In the genomic region with DNA sequence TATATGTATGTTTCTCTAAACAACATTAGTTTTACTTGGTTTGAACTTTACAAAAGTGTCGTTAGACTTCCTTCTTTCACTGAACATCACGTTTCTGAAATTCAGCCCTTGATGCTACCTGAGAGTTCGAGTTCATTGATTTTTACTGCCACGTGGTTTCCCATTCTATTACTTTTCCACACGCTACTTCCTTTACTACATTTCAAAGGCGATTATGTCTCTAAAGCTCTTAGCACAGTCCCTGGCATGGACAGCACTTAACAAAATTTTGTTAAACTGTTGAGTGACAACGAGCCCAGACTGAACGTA, we compare ENCODE assay signal across 7 cellular contexts. TPM values are rescaled to one million over a fixed set of nuclear protein-coding genes. Genes with fewer than 3 reads are reported as not detected.
DNase-seq lines count a peak whose midpoint lies in the region; ATAC-seq and TF ChIP-seq lines count a peak whose summit lies in the region.

No MANE protein-coding gene starts in this region.

- H3K9me3 ChIP-seq in MG63: no peaks in the 10 kb centered on the region

- H3K36me3 Mint-ChIP-seq in stimulated activated memory B cell treated with anti-CD40 and anti-IgM and Interleukin-4, amounts not matched to agents 10 μg/mL and 1 μg/mL and 100 μg/mL, for 72 hours: no peaks in the 10 kb centered on the region

- peak overlapping the region; percentile 93 for H3K27ac Mint-ChIP-seq in stimulated activated memory B cell treated with anti-CD40 and anti-IgM and Interleukin-4, amounts not matched to agents 10 μg/mL and 1 μg/mL and 100 μg/mL, for 72 hours

- H3K4me3 ChIP-seq in MG63 (peak overlapping the region; percentile 71), fibroblast of pulmonary artery (replicated peaks; ENCODE audit: low read depth, low read length) (peak overlapping the region; percentile 38)

- DNase-seq in MG63 (no peak), fibroblast of pulmonary artery (ENCODE audit: low read depth) (no peak), activated gamma-delta T cell (lab: John Stamatoyannopoulos, UW) (no peak), NCI-H446 treated with DMSO at 0.1 percent for 48 hours (lab: John Stamatoyannopoulos, UW) (no peak)

- peaks cover 45% of the 10 kb centered on the region for H3K4me1 Mint-ChIP-seq in stimulated activated memory B cell treated with anti-CD40 and anti-IgM and Interleukin-4, amounts not matched to agents 10 μg/mL and 1 μg/mL and 100 μg/mL, for 72 hours

- no peaks in the 10 kb centered on the region for H3K27me3 Mint-ChIP-seq in stimulated activated memory B cell treated with anti-CD40 and anti-IgM and Interleukin-4, amounts not matched to agents 10 μg/mL and 1 μg/mL and 100 μg/mL, for 72 hours

- peak; percentile 5 for ATAC-seq in GM21515 (IDR thresholded peaks at IDR 0.05; ENCODE audit: unreplicated experiment)
- ATAC-seq in stimulated activated memory B cell treated with anti-CD40 and anti-IgM and Interleukin-4, amounts not matched to agents 10 μg/mL and 1 μg/mL and 100 μg/mL, for 72 hours: no peak
- ATAC-seq in HG03439 (IDR thresholded peaks at IDR 0.05; ENCODE audit: unreplicated experiment): no peak

- no peaks in the 10 kb centered on the region for H3K36me3 ChIP-seq in MG63

- no peaks in the 10 kb centered on the region for H3K9me3 Mint-ChIP-seq in stimulated activated memory B cell treated with anti-CD40 and anti-IgM and Interleukin-4, amounts not matched to agents 10 μg/mL and 1 μg/mL and 100 μg/mL, for 72 hours

- no peaks in the 10 kb centered on the region for H3K27me3 ChIP-seq in MG63

- H3K4me3 Mint-ChIP-seq in stimulated activated memory B cell treated with anti-CD40 and anti-IgM and Interleukin-4, amounts not matched to agents 10 μg/mL and 1 μg/mL and 100 μg/mL, for 72 hours: peak overlapping the region; percentile 100

- no peak for TF ChIP-seq CTCF in fibroblast of pulmonary artery (IDR thresholded peaks at IDR 0.05; ENCODE audit: low read length, missing control alignments)

RNA-seq across cellular contexts. Expression of a gene that starts 15.9 kb away (rescaled TPM):
- total RNA-seq in MG63 (2014; rRNA removed; shearing (Covaris generic); ENCODE audit: low replicate concordance): 17.5 and 36.1 TPM in 2 replicates
